Comparison of ENCODE assay signal across 12 cellular contexts in genomic region chr13:110392510-110393233, GRCh38.
DNase-seq lines count a peak whose midpoint lies in the region; ATAC-seq and TF ChIP-seq lines count a peak whose summit lies in the region.
"Had no signal": no experiment of that assay in that cellular context is flagged by ENCODE, and none has a peak within 500 bp of the region (broad histone marks: within the 10 kb centered on the region; RNA-seq: fewer than 3 reads in every experiment).

No MANE protein-coding gene starts in this region.

- H4K8ac ChIP-seq in mesendoderm (ENCODE audit: low read depth, low read length), result no peak overlapping the region

- H3K27ac ChIP-seq in cardiac muscle cell, result peak overlapping the region; percentile 17
- H3K27ac ChIP-seq in mesendoderm (ENCODE audit: low read depth, low read length), result no peak overlapping the region
- H3K27ac ChIP-seq in tibial artery, result peak overlapping the region; percentile 86 to 89
- peak overlapping the region in 2 of 4 donors; percentile 67 to 95 for H3K27ac ChIP-seq in tibial nerve
- H3K27ac ChIP-seq: 22Rv1 had no signal

- no peak overlapping the region for H2BK120ac ChIP-seq in mesendoderm (ENCODE audit: low read depth, low read length)

- no peak overlapping the region for H3K4me3 Mint-ChIP-seq in chondrocyte (ENCODE audit: unreplicated experiment)

- H3K79me2 ChIP-seq in mesendoderm (ENCODE audit: control insufficient read depth, insufficient read depth, low read length), result no peaks in the 10 kb centered on the region

- H3K4me3 ChIP-seq in cardiac muscle cell, result no peak overlapping the region
- no peak overlapping the region for H3K4me3 ChIP-seq in mesendoderm (ENCODE audit: low read length)
- no peak overlapping the region for H3K4me3 ChIP-seq in tibial artery
- H3K4me3 ChIP-seq in tibial nerve, result no peak overlapping the region

- peaks cover 100% of the 10 kb centered on the region for H3K4me1 Mint-ChIP-seq in chondrocyte (ENCODE audit: low read depth)

- H3K27me3 ChIP-seq in cardiac muscle cell, result no peaks in the 10 kb centered on the region
- no peaks in the 10 kb centered on the region for H3K27me3 ChIP-seq in mesendoderm (ENCODE audit: insufficient read depth, low read length, poor library complexity)
- H3K27me3 ChIP-seq in tibial artery, result no peaks in the 10 kb centered on the region
- H3K27me3 ChIP-seq in tibial nerve, result no peaks in the 10 kb centered on the region

- intact Hi-C loops in cardiac septum (cut with DNase I) (no loop called here), tibial artery (cut with DNase I; ENCODE audit: low total_unique reads) (no loop called here)

- peak overlapping the region; percentile 98 for H3K27ac Mint-ChIP-seq in chondrocyte (ENCODE audit: unreplicated experiment)

- DNase-seq in cardiac muscle cell (ENCODE audit: low read depth in 1 of 2, low spot score in 1 of 2) (peak in 1 of 2 donors; percentile 94), cardiac septum (ENCODE audit: low spot score) (no peak), chondrocyte (ENCODE audit: low spot score) (no peak), mesendoderm (peak; percentile 69), tibial artery (no peak), tibial nerve (ENCODE audit: low spot score in 2 of 2) (no peak), NCI-H187 treated with DMSO at 0.1 percent for 48 hours (lab: John Stamatoyannopoulos, UW) (no peak)
- DNase-seq: COR-L47; effector memory CD4-positive, alpha-beta T cell; OCI-M1 had no signal

- no peak overlapping the region for H4K5ac ChIP-seq in mesendoderm (ENCODE audit: low read length)

- no peak overlapping the region for H3K23ac ChIP-seq in mesendoderm (ENCODE audit: low read length)

- no peak overlapping the region for H3K9ac ChIP-seq in mesendoderm (ENCODE audit: low read length)

- no peak overlapping the region for H3K56ac ChIP-seq in mesendoderm (ENCODE audit: low read length)

- H3K4me2 ChIP-seq in mesendoderm (ENCODE audit: low read length), result no peak overlapping the region

- H3K36me3 Mint-ChIP-seq in chondrocyte (ENCODE audit: low read depth), result peaks cover 26% of the 10 kb centered on the region

- no peaks in the 10 kb centered on the region for H3K36me3 ChIP-seq in cardiac muscle cell
- H3K36me3 ChIP-seq in mesendoderm (ENCODE audit: control insufficient read depth, insufficient read depth, low read length), result no peaks in the 10 kb centered on the region
- H3K36me3 ChIP-seq in tibial artery, result no peaks in the 10 kb centered on the region
- H3K36me3 ChIP-seq in tibial nerve, result peaks cover 0 to 7% (median 0%) of the 10 kb centered on the region in 3 donors

- no peak overlapping the region for H3K18ac ChIP-seq in mesendoderm (ENCODE audit: low read length)

- no CpG with 5 or more reads among the region's 7 CpGs for WGBS in mesendoderm (ENCODE audit: extremely low coverage, insufficient coverage, low lambda C conversion rate)
- 51 to 61% methylated on average over 7 of the region's 7 CpGs for WGBS in tibial nerve, 2 donors

- TF ChIP-seq POLR2A in tibial nerve (IDR thresholded peaks at IDR 0.05), result no peak

- no peak for ATAC-seq in HG03095 (IDR thresholded peaks at IDR 0.05; ENCODE audit: unreplicated experiment)

- H3K27me3 Mint-ChIP-seq in chondrocyte (ENCODE audit: low read depth), result no peaks in the 10 kb centered on the region

- H3K9me3 ChIP-seq in cardiac muscle cell (ENCODE audit: low read depth) (no peaks in the 10 kb centered on the region), tibial artery (no peaks in the 10 kb centered on the region), tibial nerve (no peaks in the 10 kb centered on the region)

- no peak overlapping the region for H3K4ac ChIP-seq in mesendoderm (ENCODE audit: low read depth, low read length)

- no peak overlapping the region for H2AK5ac ChIP-seq in mesendoderm (ENCODE audit: low read length)

- H3K9me3 Mint-ChIP-seq in chondrocyte (ENCODE audit: low read depth), result no peaks in the 10 kb centered on the region

- H3K79me1 ChIP-seq in mesendoderm (ENCODE audit: low read length), result no peaks in the 10 kb centered on the region

- H2BK5ac ChIP-seq in mesendoderm (ENCODE audit: low read length), result no peak overlapping the region

- no peak for TF ChIP-seq EP300 in tibial nerve (IDR thresholded peaks at IDR 0.05)

- TF ChIP-seq CTCF in cardiac muscle cell (IDR thresholded peaks at IDR 0.05; ENCODE audit: low read depth, low read length), result peak; percentile 13
- TF ChIP-seq CTCF in chondrocyte (IDR thresholded peaks at IDR 0.05), result peak; percentile 36
- no peak for TF ChIP-seq CTCF in tibial artery (IDR thresholded peaks at IDR 0.05)
- no peak for TF ChIP-seq CTCF in tibial nerve (IDR thresholded peaks at IDR 0.05)

- H3K4me1 ChIP-seq in cardiac muscle cell (ENCODE audit: low read depth) (peaks cover 14% of the 10 kb centered on the region), mesendoderm (ENCODE audit: control insufficient read depth, low read depth, low read length) (peaks cover 8% of the 10 kb centered on the region), tibial artery (peaks cover 0 to 94% (median 60%) of the 10 kb centered on the region in 4 donors), tibial nerve (peaks cover 0 to 77% (median 20%) of the 10 kb centered on the region in 4 donors)

- H2BK15ac ChIP-seq in mesendoderm (replicated peaks; ENCODE audit: low read depth), result no peak overlapping the region

Comparison
In these comparisons a context has a peak if more than half of its experiments do, and no peak if none do; other contexts are left out.
1. CTCF ChIP-seq: peak in cardiac muscle cell (single experiment) and chondrocyte (single experiment); none in tibial artery (0 of 2) and tibial nerve (0 of 5).